ENCODE assay signal across 34 cellular contexts in the genomic region with DNA sequence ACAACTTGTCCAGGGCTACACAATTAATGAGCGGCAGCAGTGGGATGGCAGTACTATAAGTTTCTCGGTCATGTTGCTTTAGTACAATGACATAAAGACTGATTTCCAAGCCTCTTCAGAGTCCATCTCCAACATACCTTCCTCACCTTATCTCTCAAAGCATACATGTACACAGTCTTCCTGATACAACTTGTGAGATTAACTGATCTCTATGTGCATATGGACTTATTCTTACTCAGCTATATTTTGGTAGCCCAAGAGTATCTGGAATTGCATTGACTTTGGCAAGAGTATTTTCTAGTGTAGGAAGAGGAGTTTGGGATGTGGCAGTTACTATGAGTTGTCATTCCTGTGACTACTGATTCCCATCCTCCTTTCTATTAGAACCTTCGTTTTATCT.
"Had no signal": no experiment of that assay in that cellular context is flagged by ENCODE, and none has a peak within 500 bp of the region (broad histone marks: within the 10 kb centered on the region; RNA-seq: fewer than 3 reads in every experiment).

No MANE protein-coding gene starts in this region.

- H3K4me3 ChIP-seq: MG63 had no signal

- H3K9me3 ChIP-seq: MG63 had no signal

- H3K36me3 ChIP-seq: MG63 had no signal

- H3K27me3 ChIP-seq: MG63 had no signal

- DNase-seq: Karpas-422, Kasumi-1, MG63, MM.1S, MV-4-11, NCI-H1048, NCI-H1092, NCI-H1092 treated with DMSO at 0.1 percent for 48 hours, NCI-H1105, NCI-H1105 treated with DMSO at 0.1 percent for 48 hours, NCI-H1417, NCI-H1417 treated with DMSO at 0.1 percent for 48 hours, NCI-H1436, NCI-H1436 treated with DMSO at 0.1 percent for 48 hours, NCI-H146, NCI-H1694, NCI-H1694 treated with DMSO at 0.1 percent for 48 hours, NCI-H187, NCI-H187 treated with DMSO at 0.1 percent for 48 hours, NCI-H1930, NCI-H2029, NCI-H2029 treated with DMSO at 0.1 percent for 48 hours, NCI-H2081, NCI-H2081 treated with DMSO at 0.1 percent for 48 hours, NCI-H2107, NCI-H2171, NCI-H2171 treated with DMSO at 0.1 percent for 48 hours, NCI-H2227 treated with DMSO at 0.1 percent for 48 hours, NCI-H226, NCI-H345, NCI-H446, NCI-H446 treated with DMSO at 0.1 percent for 48 hours, NCI-H510A, NCI-H510A treated with DMSO at 0.1 percent for 48 hours had no signal
